2 cellular contexts compared by ENCODE assay signal in the genomic region with DNA sequence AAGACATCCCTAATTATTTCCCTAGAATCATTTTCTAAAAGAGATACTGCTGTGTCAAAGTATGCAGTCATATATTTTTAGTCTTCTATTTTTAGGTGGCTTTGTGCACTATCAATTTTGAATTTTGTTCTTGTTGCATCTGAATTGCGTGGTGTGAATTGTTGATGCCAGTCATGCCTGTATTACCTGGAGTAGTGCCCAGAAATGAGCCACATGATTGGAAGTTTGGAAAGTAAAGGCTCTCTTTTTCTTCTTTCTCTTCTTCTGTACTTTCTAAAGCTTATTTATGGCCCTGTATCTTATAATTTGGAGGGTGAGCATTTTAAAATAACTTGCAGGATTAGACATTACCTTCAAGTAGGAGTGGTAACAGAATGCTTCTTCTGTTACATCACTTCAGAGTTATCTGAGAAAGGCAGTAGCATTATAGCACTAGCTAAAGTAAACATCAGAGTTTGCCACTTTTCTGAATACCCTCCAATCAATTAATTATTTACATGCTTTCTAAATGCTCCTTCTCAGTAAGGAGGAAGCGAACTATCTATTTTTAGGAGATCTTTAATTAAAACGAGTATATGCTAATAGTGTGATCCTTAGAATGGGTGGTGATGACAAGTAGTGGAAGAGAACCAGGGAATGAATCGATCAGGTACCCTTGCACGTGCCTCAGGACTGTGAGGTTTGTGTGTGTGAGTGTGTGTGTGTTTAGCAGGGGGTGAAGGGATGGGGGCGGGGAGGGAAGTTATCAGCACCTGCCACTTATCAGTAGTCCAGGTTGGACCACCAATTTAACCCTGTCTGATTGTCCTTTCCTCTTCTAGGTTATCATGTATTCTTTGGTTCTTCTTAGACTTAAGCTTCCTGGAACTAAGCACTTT.
TF ChIP-seq lines count a peak whose summit lies in the region.

No MANE protein-coding gene starts in this region.

TF ChIP-seq in IMR-90, 13 proteins besides CTCF, POLR2A, EP300 and RAD21:
- peak; percentile 35; the same call in 1 of the 2 replicates for TF ChIP-seq CEBPB (IDR thresholded peaks at IDR 0.05; ENCODE audit: low read depth, low read length)
- peak; percentile 34; the same call in 1 of the 2 replicates for TF ChIP-seq BHLHE40 (IDR thresholded peaks at IDR 0.05; ENCODE audit: low read depth, low read length)
- no peak for TF ChIP-seq MAZ (IDR thresholded peaks at IDR 0.05; ENCODE audit: borderline replicate concordance, low read depth, low read length)
- TF ChIP-seq SMC3 (IDR thresholded peaks at IDR 0.05; ENCODE audit: low read depth, low read length) = no peak
- TF ChIP-seq MXI1 (IDR thresholded peaks at IDR 0.05; ENCODE audit: borderline replicate concordance, low read depth, low read length) = no peak
- no peak for TF ChIP-seq RFX5 (IDR thresholded peaks at IDR 0.05; ENCODE audit: low read depth, low read length)
- TF ChIP-seq, protein P1, sequence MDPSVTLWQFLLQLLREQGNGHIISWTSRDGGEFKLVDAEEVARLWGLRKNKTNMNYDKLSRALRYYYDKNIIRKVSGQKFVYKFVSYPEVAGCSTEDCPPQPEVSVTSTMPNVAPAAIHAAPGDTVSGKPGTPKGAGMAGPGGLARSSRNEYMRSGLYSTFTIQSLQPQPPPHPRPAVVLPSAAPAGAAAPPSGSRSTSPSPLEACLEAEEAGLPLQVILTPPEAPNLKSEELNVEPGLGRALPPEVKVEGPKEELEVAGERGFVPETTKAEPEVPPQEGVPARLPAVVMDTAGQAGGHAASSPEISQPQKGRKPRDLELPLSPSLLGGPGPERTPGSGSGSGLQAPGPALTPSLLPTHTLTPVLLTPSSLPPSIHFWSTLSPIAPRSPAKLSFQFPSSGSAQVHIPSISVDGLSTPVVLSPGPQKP (IDR thresholded peaks at IDR 0.05; ENCODE audit: borderline replicate concordance, low read depth, low read length) = no peak
- TF ChIP-seq FOS (IDR thresholded peaks at IDR 0.05; ENCODE audit: low read depth, low read length) = no peak
TF ChIP-seq in IMR-90: peak in this region for 2.

TF ChIP-seq in H1, 55 proteins besides CTCF, POLR2A, EP300 and RAD21:
- TF ChIP-seq RXRA (IDR thresholded peaks at IDR 0.05; ENCODE audit: insufficient read depth, low read depth, low read length) (no peak), SIX5 (IDR thresholded peaks at IDR 0.05; ENCODE audit: low read depth, low read length) (no peak), BCL11A (IDR thresholded peaks at IDR 0.05; ENCODE audit: low read depth in 2 of 2, low read length in 2 of 2) (no peak)
TF ChIP-seq in H1: peak in this region for 0.
